Comparison of ENCODE assay signal across 31 cellular contexts in the genomic region with DNA sequence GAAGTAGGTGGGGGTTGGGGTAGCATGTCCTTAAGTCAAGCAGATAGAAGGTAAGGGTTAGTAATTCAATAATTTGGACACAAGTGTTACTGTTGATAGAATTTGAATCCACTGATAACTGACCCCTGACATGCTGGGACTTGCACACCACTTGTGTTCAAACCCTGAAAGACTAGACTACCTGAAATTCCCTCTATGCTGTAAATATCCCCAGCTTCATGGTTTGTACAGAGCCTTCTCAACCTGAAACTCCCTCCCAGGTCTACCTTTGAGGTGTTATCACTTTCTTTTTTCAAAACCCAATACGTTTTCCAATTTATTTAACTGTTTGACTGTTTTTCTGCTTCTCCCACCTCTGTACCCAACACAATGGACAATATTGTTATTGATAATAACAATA.
"Had no signal": no experiment of that assay in that cellular context is flagged by ENCODE, and none has a peak within 500 bp of the region (broad histone marks: within the 10 kb centered on the region; RNA-seq: fewer than 3 reads in every experiment).

No MANE protein-coding gene starts in this region.

- H3K36me3 ChIP-seq: adrenal gland, esophagus muscularis mucosa, gastrocnemius medialis, heart left ventricle, WERI-Rb-1 had no signal

- ATAC-seq: activated CD4-positive, alpha-beta T cell treated with anti-CD3 and anti-CD28 coated beads for 36 hours; activated CD8-positive, alpha-beta memory T cell treated with anti-CD3 and anti-CD28 coated beads, Interleukin-2, amount 10 ng/mL, durations not matched to agents 7 days and 5 days; activated CD8-positive, alpha-beta T cell treated with anti-CD3 and anti-CD28 coated beads, Interleukin-2, amount 10 ng/mL, durations not matched to agents 7 days and 5 days; activated naive CD8-positive, alpha-beta T cell treated with anti-CD3 and anti-CD28 coated beads, Interleukin-2, amount 50 U/mL, for 24 hours; body of pancreas; effector memory CD8-positive, alpha-beta T cell; foreskin keratinocyte; gastrocnemius medialis; heart left ventricle had no signal

- H3K27me3 ChIP-seq: adrenal gland, body of pancreas, esophagus muscularis mucosa, foreskin keratinocyte, gastrocnemius medialis, heart left ventricle had no signal

- DNase-seq: activated CD4-positive, alpha-beta memory T cell treated with anti-CD3 and anti-CD28 coated beads for 36 hours; activated CD4-positive, alpha-beta T cell treated with anti-CD3 and anti-CD28 coated beads for 36 hours; activated CD4-positive, alpha-beta T cell treated with anti-CD3 and anti-CD28 coated beads, Interleukin-2, amount 10 ng/mL, durations not matched to agents 24 days and 14 days; activated CD4-positive, CD25-positive, alpha-beta regulatory T cell; activated CD4-positive, CD25-positive, alpha-beta regulatory T cell treated with anti-CD3 and anti-CD28 coated beads, Interleukin-2, amount 50 U/mL, for 72 hours; activated CD8-positive, alpha-beta memory T cell treated with anti-CD3 and anti-CD28 coated beads, Interleukin-2, amount 10 ng/mL, durations not matched to agents 7 days and 5 days; activated CD8-positive, alpha-beta memory T cell treated with anti-CD3 and anti-CD28 coated beads, Interleukin-2, amount 50 U/mL, for 4 hours; activated CD8-positive, alpha-beta T cell treated with anti-CD3 and anti-CD28 coated beads, Interleukin-2, amount 10 ng/mL, durations not matched to agents 7 days and 5 days; activated effector memory CD4-positive, alpha-beta T cell treated with anti-CD3 and anti-CD28 coated beads, Interleukin-2, amount 50 U/mL, for 16 hours; activated naive CD4-positive, alpha-beta T cell treated with anti-CD3 and anti-CD28 coated beads for 36 hours; activated naive CD8-positive, alpha-beta T cell treated with anti-CD3 and anti-CD28 coated beads for 36 hours; activated naive CD8-positive, alpha-beta T cell treated with anti-CD3 and anti-CD28 coated beads, Interleukin-2, amount 50 U/mL, for 24 hours; activated T-cell treated with anti-CD3 and anti-CD28 coated beads, Interleukin-2, amount 50 U/mL, for 1 hour; activated T-cell treated with anti-CD3 and anti-CD28 coated beads, Interleukin-2, amount 50 U/mL, for 48 hours; adrenal gland; amygdala; aorta; body of pancreas; caudate nucleus; cortex of kidney; dermis blood vessel endothelial cell; effector CD4-positive, alpha-beta T cell; effector memory CD8-positive, alpha-beta T cell; erythroblast; foreskin keratinocyte; gastrocnemius medialis; glutamatergic neuron; heart left ventricle; hypothalamus; WERI-Rb-1 had no signal

- H3K4me1 ChIP-seq: adrenal gland, body of pancreas, esophagus muscularis mucosa, foreskin keratinocyte, gastrocnemius medialis, heart left ventricle had no signal

- H3K9me3 ChIP-seq: adrenal gland, body of pancreas, esophagus muscularis mucosa, gastrocnemius medialis, heart left ventricle had no signal

- H3K4me3 ChIP-seq: adrenal gland, body of pancreas, esophagus muscularis mucosa, gastrocnemius medialis, heart left ventricle had no signal

- H3K27ac ChIP-seq: adrenal gland, body of pancreas, esophagus muscularis mucosa, foreskin keratinocyte, gastrocnemius medialis, heart left ventricle, WERI-Rb-1 had no signal
